Comparison of ENCODE assay signal across 11 cellular contexts in the genomic region with DNA sequence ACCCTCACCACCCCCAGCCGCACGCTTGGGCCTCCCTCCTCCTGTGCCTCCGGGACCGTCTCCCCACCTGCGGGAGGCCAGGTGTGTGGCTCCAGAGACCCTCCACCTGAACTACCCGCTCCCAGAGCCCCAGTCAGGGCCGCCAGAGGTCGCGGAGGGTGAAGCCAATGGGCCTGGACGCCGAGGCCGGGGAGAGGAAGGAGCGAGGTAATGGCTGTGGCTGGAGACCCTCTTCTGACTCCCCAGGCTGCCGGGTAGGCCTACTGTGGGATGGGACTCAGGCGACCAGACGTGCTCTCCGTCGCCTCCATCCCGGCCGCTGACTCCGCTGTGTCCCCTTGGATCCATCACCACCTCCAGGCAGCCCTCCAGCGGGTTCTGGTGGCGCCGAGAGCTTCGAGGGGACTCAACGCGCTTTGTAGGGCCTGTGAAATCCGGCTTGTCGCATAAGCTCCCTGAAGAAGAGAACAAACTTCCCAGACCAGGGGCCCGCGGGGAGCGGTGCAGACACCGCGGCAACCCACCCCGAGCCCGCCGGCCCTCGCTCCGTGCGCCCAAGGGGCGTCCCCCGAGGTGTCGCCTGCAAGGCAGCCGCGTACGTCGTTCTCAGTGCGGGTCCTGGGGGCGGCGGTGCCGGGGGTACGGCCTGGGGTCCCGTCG. TPM values are rescaled to one million over a fixed set of nuclear protein-coding genes. Genes with fewer than 3 reads are reported as not detected.
A peak's percentile ranks its signal among the peaks of the same experiment; 100 is the strongest.
DNase-seq lines count a peak whose midpoint lies in the region; ATAC-seq and TF ChIP-seq lines count a peak whose summit lies in the region.
"Had no signal": no experiment of that assay in that cellular context is flagged by ENCODE, and none has a peak within 500 bp of the region (broad histone marks: within the 10 kb centered on the region; RNA-seq: fewer than 3 reads in every experiment).

No MANE protein-coding gene starts in this region.

- H3K9me1 ChIP-seq in IMR-90 (ENCODE audit: insufficient read depth, low read length): no peaks in the 10 kb centered on the region

- no peak for DNase-seq in IMR-90
- DNase-seq in ecto neural progenitor cell (ENCODE audit: low spot score): peak; percentile 69
- DNase-seq in left lobe of liver (ENCODE audit: low spot score): peak; percentile 32
- DNase-seq in testis: no peak
- no peak for DNase-seq in GM10248 (ENCODE audit: extremely low spot score)
- DNase-seq in DMS114 treated with DMSO at 0.1 percent for 48 hours (lab: John Stamatoyannopoulos, UW; ENCODE audit: unreplicated experiment): no peak
- DNase-seq in stimulated activated CD4-positive, alpha-beta T cell treated with anti-CD3 and anti-CD28 coated beads, Interleukin-2, amount 100 ng/mL, for 48 hours: no peak
- DNase-seq: kidney glomerular epithelial cell, NCI-H1436 treated with DMSO at 0.1 percent for 48 hours, PC-9 had no signal

- H2AFZ ChIP-seq in IMR-90 (replicated peaks; ENCODE audit: low read length, poor library complexity): peak overlapping the region; percentile 14
- H2AFZ ChIP-seq: PC-9 had no signal

- H4K5ac ChIP-seq in IMR-90 (ENCODE audit: low read depth, low read length): no peak overlapping the region

- dilution Hi-C loops in IMR-90 (cut with HindIII; ENCODE audit: low sequenced_read_pairs, unreplicated experiment): no loop called here

- H3K79me1 ChIP-seq in IMR-90 (ENCODE audit: low read depth in 1 of 2, low read length in 2 of 2): no peaks in the 10 kb centered on the region

- H3K14ac ChIP-seq in IMR-90 (replicated peaks; ENCODE audit: low read depth, low read length): no peak overlapping the region

- no peak overlapping the region for H3K23ac ChIP-seq in IMR-90 (ENCODE audit: low read depth, low read length)

- no peak for TF ChIP-seq POLR2A in IMR-90 (IDR thresholded peaks at IDR 0.05; ENCODE audit: low read depth, low read length)
- no peak for TF ChIP-seq POLR2A in testis (IDR thresholded peaks at IDR 0.05)

- H3K4me2 ChIP-seq in IMR-90 (ENCODE audit: low read depth, low read length): no peak overlapping the region; the same call in 1 of the 2 replicates
- H3K4me2 ChIP-seq: PC-9 had no signal

- no peaks in the 10 kb centered on the region for H3K36me3 ChIP-seq in IMR-90 (ENCODE audit: control insufficient read depth, insufficient read depth, low read length)
- no peaks in the 10 kb centered on the region for H3K36me3 ChIP-seq in testis (ENCODE audit: low read depth, missing control alignments)

- H4K8ac ChIP-seq in IMR-90 (ENCODE audit: low read depth in 2 of 2, low read length in 2 of 2): no peak overlapping the region

- TF ChIP-seq CTCF in IMR-90 (conservative IDR thresholded peaks at IDR 0.05; ENCODE audit: low read depth, low read length): no peak
- no peak for TF ChIP-seq CTCF in testis (IDR thresholded peaks at IDR 0.05)
- no peak for TF ChIP-seq CTCF in GM10248 (IDR thresholded peaks at IDR 0.05; ENCODE audit: control extremely low read depth, extremely low read depth, low read depth, missing control alignments)

- ATAC-seq in IMR-90 (ENCODE audit: low read depth): no peak
- no peak for ATAC-seq in left lobe of liver
- ATAC-seq: activated T-helper 17 cell treated with anti-CD3 and anti-CD28 coated beads, Interleukin-2, amount 50 U/mL, for 72 hours had no signal

- no peak overlapping the region for H3K18ac ChIP-seq in IMR-90 (ENCODE audit: low read depth, low read length)

- H4K20me1 ChIP-seq in IMR-90 (ENCODE audit: insufficient read depth, low read length): no peaks in the 10 kb centered on the region

- TF ChIP-seq RAD21 in IMR-90 (IDR thresholded peaks at IDR 0.05; ENCODE audit: low read length): no peak

- no peak overlapping the region for H2BK120ac ChIP-seq in IMR-90 (ENCODE audit: low read depth, low read length)

- CTCF ChIA-PET in IMR-90 (lab: Yijun Ruan, JAX) (no interaction called here), GM10248 (lab: Yijun Ruan, JAX) (no interaction called here)

- H2BK5ac ChIP-seq in IMR-90 (ENCODE audit: low read depth, low read length, poor library complexity, severe bottlenecking): no peak overlapping the region

- no peak overlapping the region for H2AK5ac ChIP-seq in IMR-90 (ENCODE audit: low read depth, low read length)

- no peak overlapping the region for H2AK9ac ChIP-seq in IMR-90 (replicated peaks; ENCODE audit: low read depth, low read length, poor library complexity)

- H3K4me1 ChIP-seq in IMR-90 (ENCODE audit: control insufficient read depth, insufficient read depth, low read length) (no peaks in the 10 kb centered on the region), testis (no peaks in the 10 kb centered on the region)

- H2BK15ac ChIP-seq in IMR-90 (ENCODE audit: low read depth, low read length): no peak overlapping the region

- BruUV-seq in IMR-90 (replicated peaks; lab: Mats Ljungman, UMichigan): no TSS peak

- H3K9me3 ChIP-seq in IMR-90 (ENCODE audit: control insufficient read depth, insufficient read depth, low read length) (no peaks in the 10 kb centered on the region; the same call in 1 of the 2 replicates), testis (no peaks in the 10 kb centered on the region)

- H3K56ac ChIP-seq in IMR-90 (ENCODE audit: extremely low read depth, insufficient read depth, low read length): no peak overlapping the region

- no peak overlapping the region for H2BK20ac ChIP-seq in IMR-90 (ENCODE audit: low read depth, low read length)

- H3K27ac ChIP-seq in IMR-90 (ENCODE audit: insufficient read depth, low read length): no peak overlapping the region
- no peak overlapping the region for H3K27ac ChIP-seq in testis
- H3K27ac ChIP-seq: PC-9 had no signal

- no peak overlapping the region for H3K4ac ChIP-seq in IMR-90 (ENCODE audit: low read depth, low read length)

- 3% methylated on average over 13 of the region's 54 CpGs; no CpG with 5 or more reads in 1 of the 2 experiments for WGBS in IMR-90 (ENCODE audit: extremely low coverage in 2 of 2, insufficient read length in 1 of 2), 2 experiments
- 0 to 8% methylated on average over 8 to 36 of the region's 54 CpGs for WGBS in testis, 2 donors

- intact Hi-C loops in IMR-90 (cut with micrococcal nuclease): no loop called here
- intact Hi-C loops in testis (cut with DNase I; ENCODE audit: low total_unique reads): no loop called here

- H3K27me3 ChIP-seq in IMR-90 (ENCODE audit: control insufficient read depth, insufficient read depth, low read length) (peaks cover 24% of the 10 kb centered on the region), testis (no peaks in the 10 kb centered on the region)

- POLR2A ChIA-PET in IMR-90 (lab: Charles Lee; ENCODE audit: unreplicated experiment): no interaction called here
- POLR2A ChIA-PET in GM10248 (lab: Yijun Ruan, JAX): no interaction called here

- H3K4me3 ChIP-seq in IMR-90 (ENCODE audit: insufficient read depth, low read depth, low read length) (no peak overlapping the region), testis (peak overlapping the region; percentile 9 to 52)
- H3K4me3 ChIP-seq: PC-9 had no signal

- no peak overlapping the region for H4K91ac ChIP-seq in IMR-90 (ENCODE audit: insufficient read depth, low read depth, low read length)

- in situ Hi-C loops in IMR-90 (cut with MboI; ENCODE audit: low sequenced_read_pairs): no loop called here

- H3K9ac ChIP-seq in IMR-90 (ENCODE audit: low read depth, low read length): no peak overlapping the region

TF ChIP-seq in IMR-90, 13 proteins besides CTCF, POLR2A, EP300 and RAD21:
- TF ChIP-seq CHD1 (IDR thresholded peaks at IDR 0.05; ENCODE audit: low read depth, low read length) (no peak), BHLHE40 (IDR thresholded peaks at IDR 0.05; ENCODE audit: low read depth, low read length) (no peak), MAZ (IDR thresholded peaks at IDR 0.05; ENCODE audit: borderline replicate concordance, low read depth, low read length) (no peak), RFX5 (IDR thresholded peaks at IDR 0.05; ENCODE audit: low read depth, low read length) (no peak), FOS (IDR thresholded peaks at IDR 0.05; ENCODE audit: low read depth, low read length) (no peak), RCOR1 (IDR thresholded peaks at IDR 0.05; ENCODE audit: insufficient replicate concordance, low read length) (no peak), SMC3 (IDR thresholded peaks at IDR 0.05; ENCODE audit: low read depth, low read length) (no peak), MXI1 (IDR thresholded peaks at IDR 0.05; ENCODE audit: borderline replicate concordance, low read depth, low read length) (no peak), NFE2L2 (IDR thresholded peaks at IDR 0.05; ENCODE audit: low read depth, low read length) (no peak)
- TF ChIP-seq, protein P1, sequence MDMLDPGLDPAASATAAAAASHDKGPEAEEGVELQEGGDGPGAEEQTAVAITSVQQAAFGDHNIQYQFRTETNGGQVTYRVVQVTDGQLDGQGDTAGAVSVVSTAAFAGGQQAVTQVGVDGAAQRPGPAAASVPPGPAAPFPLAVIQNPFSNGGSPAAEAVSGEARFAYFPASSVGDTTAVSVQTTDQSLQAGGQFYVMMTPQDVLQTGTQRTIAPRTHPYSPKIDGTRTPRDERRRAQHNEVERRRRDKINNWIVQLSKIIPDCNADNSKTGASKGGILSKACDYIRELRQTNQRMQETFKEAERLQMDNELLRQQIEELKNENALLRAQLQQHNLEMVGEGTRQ (IDR thresholded peaks at IDR 0.05; ENCODE audit: low read depth, low read length): no peak
- TF ChIP-seq, protein P2, sequence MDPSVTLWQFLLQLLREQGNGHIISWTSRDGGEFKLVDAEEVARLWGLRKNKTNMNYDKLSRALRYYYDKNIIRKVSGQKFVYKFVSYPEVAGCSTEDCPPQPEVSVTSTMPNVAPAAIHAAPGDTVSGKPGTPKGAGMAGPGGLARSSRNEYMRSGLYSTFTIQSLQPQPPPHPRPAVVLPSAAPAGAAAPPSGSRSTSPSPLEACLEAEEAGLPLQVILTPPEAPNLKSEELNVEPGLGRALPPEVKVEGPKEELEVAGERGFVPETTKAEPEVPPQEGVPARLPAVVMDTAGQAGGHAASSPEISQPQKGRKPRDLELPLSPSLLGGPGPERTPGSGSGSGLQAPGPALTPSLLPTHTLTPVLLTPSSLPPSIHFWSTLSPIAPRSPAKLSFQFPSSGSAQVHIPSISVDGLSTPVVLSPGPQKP (IDR thresholded peaks at IDR 0.05; ENCODE audit: borderline replicate concordance, low read depth, low read length): no peak
TF ChIP-seq in IMR-90: peak in this region for 0.

RNA-seq across cellular contexts. Expression of a gene that starts 12.6 kb away (rescaled TPM):
- total RNA-seq in IMR-90 (2012; rRNA removed) (0.36 and 0.56 TPM in 2 replicates), left lobe of liver (not detected), testis (10 to 100 TPM in 1 of 2 donors, 1 to 10 TPM in 1; 9.1 to 15.1 TPM)
- polyA plus RNA-seq in IMR-90 (2012; rRNA removed) (0.97 and 1.1 TPM in 2 replicates), testis (ENCODE audit: insufficient read depth, low read depth, low replicate concordance) (2.8 TPM)
- polyA plus RNA-seq in IMR-90 (2012; cell fraction: cytosol; rRNA removed): 1.3 and 1.4 TPM in 2 replicates
- 2.4 and 4.9 TPM in 2 replicates for polyA plus RNA-seq in IMR-90 (2012; cell fraction: nucleus; rRNA removed; ENCODE audit: low replicate concordance)
- total RNA-seq: activated T-helper 17 cell treated with anti-CD3 and anti-CD28 coated beads, Interleukin-2, amount 50 U/mL, for 72 hours; PC-9 had no signal

Comparison
In these comparisons a context has a peak if more than half of its experiments do, and no peak if none do; other contexts are left out.
1. DNase-seq: peak in ecto neural progenitor cell (single experiment) and left lobe of liver (single experiment); none in IMR-90 (single experiment), testis (single experiment), GM10248 (single experiment), DMS114 treated with DMSO at 0.1 percent for 48 hours (single experiment) and stimulated activated CD4-positive, alpha-beta T cell treated with anti-CD3 and anti-CD28 coated beads, Interleukin-2, amount 100 ng/mL, for 48 hours (0 of 2).